In the genomic region with DNA sequence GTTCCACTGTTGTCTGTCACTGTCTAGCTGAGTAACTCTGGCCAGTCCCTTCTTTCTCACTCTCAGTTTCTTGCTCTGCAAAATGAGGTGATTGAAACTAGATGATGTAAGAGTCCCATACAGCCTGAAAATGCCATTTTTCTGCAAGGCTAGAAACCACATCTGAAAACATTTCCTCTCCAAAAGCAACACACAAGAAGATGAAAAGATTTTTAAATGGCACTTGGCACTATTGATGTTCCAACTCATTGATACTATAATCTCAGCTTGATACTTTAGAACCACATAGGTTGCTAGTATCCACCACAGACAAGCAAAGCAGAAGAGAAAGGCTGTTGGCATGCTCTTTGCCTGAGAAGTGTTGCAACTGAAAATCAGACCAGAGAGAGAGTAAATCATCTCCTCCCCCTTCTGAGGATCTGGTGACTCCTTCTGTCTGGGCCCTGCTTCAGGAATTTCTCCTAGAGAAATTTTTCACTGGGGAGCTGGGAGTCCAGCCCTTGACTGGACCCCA, we compare ENCODE assay signal across 9 cellular contexts.
DNase-seq lines count a peak whose midpoint lies in the region; ATAC-seq and TF ChIP-seq lines count a peak whose summit lies in the region.
"Had no signal": no experiment of that assay in that cellular context is flagged by ENCODE, and none has a peak within 500 bp of the region (broad histone marks: within the 10 kb centered on the region; RNA-seq: fewer than 3 reads in every experiment).

No MANE protein-coding gene starts in this region.

- no peak for TF ChIP-seq EP300 in gastroesophageal sphincter (IDR thresholded peaks at IDR 0.05)

- no peaks in the 10 kb centered on the region for H3K4me1 ChIP-seq in gastroesophageal sphincter

- intact Hi-C loops in dorsolateral prefrontal cortex (cut with DNase I) = no loop called here

- H3K27me3 ChIP-seq in gastroesophageal sphincter = no peaks in the 10 kb centered on the region
- H3K27me3 ChIP-seq in dorsolateral prefrontal cortex = no peaks in the 10 kb centered on the region
- peaks cover 40% of the 10 kb centered on the region for H3K27me3 ChIP-seq in WERI-Rb-1 (ENCODE audit: insufficient read depth, low read depth, severe bottlenecking)

- H3K9me3 ChIP-seq in gastroesophageal sphincter (no peaks in the 10 kb centered on the region), WERI-Rb-1 (ENCODE audit: severe bottlenecking) (no peaks in the 10 kb centered on the region)
- H3K9me3 ChIP-seq: thoracic aorta had no signal

- TF ChIP-seq POLR2A in gastroesophageal sphincter (IDR thresholded peaks at IDR 0.05) = no peak

- ATAC-seq in GM19463 (IDR thresholded peaks at IDR 0.05; ENCODE audit: unreplicated experiment) (peak; percentile 89), HG03066 (IDR thresholded peaks at IDR 0.05; ENCODE audit: low read depth, unreplicated experiment) (peak; percentile 99), gastroesophageal sphincter (peak; percentile 78)

- no peak for TF ChIP-seq CTCF in GM10266 (IDR thresholded peaks at IDR 0.05; ENCODE audit: control insufficient read depth, insufficient read depth, low read depth, missing control alignments)
- no peak for TF ChIP-seq CTCF in gastroesophageal sphincter (IDR thresholded peaks at IDR 0.05)
- TF ChIP-seq CTCF in dorsolateral prefrontal cortex (IDR thresholded peaks at IDR 0.05 in 54 of 56, conservative IDR thresholded peaks at IDR 0.05 in 2 of 56; ENCODE audit: low read depth in 1 of 56, partially characterized antibody in 56 of 56) = no peak
- TF ChIP-seq CTCF in WERI-Rb-1 (IDR thresholded peaks at IDR 0.05; ENCODE audit: low read depth, low read length) = no peak

- no peak overlapping the region for H3K27ac ChIP-seq in gastroesophageal sphincter
- H3K27ac ChIP-seq in dorsolateral prefrontal cortex = no peak overlapping the region
- no peak overlapping the region for H3K27ac ChIP-seq in WERI-Rb-1
- H3K27ac ChIP-seq: thoracic aorta had no signal

- peak; percentile 10 for DNase-seq in GM10266 (ENCODE audit: extremely low spot score)
- no peak for DNase-seq in NCI-H187 (lab: John Stamatoyannopoulos, UW)
- DNase-seq in dorsolateral prefrontal cortex = no peak
- no peak for DNase-seq in WERI-Rb-1
- no peak for DNase-seq in kidney glomerular epithelial cell (lab: John Stamatoyannopoulos, UW)

- H3K4me3 ChIP-seq in gastroesophageal sphincter (no peak overlapping the region), dorsolateral prefrontal cortex (no peak overlapping the region), WERI-Rb-1 (ENCODE audit: low read depth, low read length) (no peak overlapping the region)
- H3K4me3 ChIP-seq: thoracic aorta had no signal

- H3K36me3 ChIP-seq in gastroesophageal sphincter (no peaks in the 10 kb centered on the region), WERI-Rb-1 (no peaks in the 10 kb centered on the region)
- H3K36me3 ChIP-seq: thoracic aorta had no signal
